ENCODE assay signal across 40 cellular contexts in the genomic region with DNA sequence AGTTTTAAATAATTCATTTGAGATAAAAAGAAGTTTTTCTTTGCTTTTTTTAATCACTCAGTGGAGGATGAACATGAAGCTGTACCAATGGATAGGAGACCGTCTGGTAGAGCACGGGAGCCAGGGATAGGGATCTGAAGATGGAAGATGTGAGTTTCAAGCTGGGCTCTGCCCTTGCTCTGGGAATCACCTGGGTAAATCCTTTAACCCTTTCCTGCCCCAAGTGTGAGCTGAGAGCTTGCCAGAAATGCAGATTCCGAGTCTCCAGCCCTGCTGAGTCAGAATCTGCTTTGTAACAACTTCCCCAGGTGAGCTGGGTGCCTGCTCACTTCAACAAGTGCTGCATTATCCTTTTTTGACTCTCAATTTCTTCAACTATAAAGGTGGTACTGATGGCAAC. TPM values are rescaled to one million over a fixed set of nuclear protein-coding genes. Genes with fewer than 3 reads are reported as not detected.
"Had no signal": no experiment of that assay in that cellular context is flagged by ENCODE, and none has a peak within 500 bp of the region (broad histone marks: within the 10 kb centered on the region; RNA-seq: fewer than 3 reads in every experiment).

No MANE protein-coding gene starts in this region.

- H3K27me3 ChIP-seq: cardiac muscle cell had no signal

- H3K36me3 Mint-ChIP-seq: activated naive CD8-positive, alpha-beta T cell treated with anti-CD3 and anti-CD28 coated beads for 36 hours had no signal

- H3K27ac Mint-ChIP-seq: activated CD4-positive, alpha-beta T cell treated with anti-CD3 and anti-CD28 coated beads, Interleukin-2, amount 10 ng/mL, durations not matched to agents 24 days and 14 days; activated CD8-positive, alpha-beta T cell treated with anti-CD3 and anti-CD28 coated beads for 36 hours; activated naive CD8-positive, alpha-beta T cell treated with anti-CD3 and anti-CD28 coated beads for 36 hours; activated T-cell treated with anti-CD3 and anti-CD28 coated beads, Interleukin-2, amount 50 U/mL, for 72 hours; activated T-helper 17 cell treated with anti-CD3 and anti-CD28 coated beads, Interleukin-2, amount 50 U/mL, for 72 hours had no signal

- H3K27ac ChIP-seq: cardiac muscle cell, KMS-11, PC-9, RWPE1, VCaP had no signal

- FAIRE-seq: RCC 7860 had no signal

- H3K4me3 ChIP-seq: cardiac muscle cell, PC-9 had no signal

- H3K36me3 ChIP-seq: cardiac muscle cell had no signal

- H3K9ac ChIP-seq: KMS-11 had no signal

- H2AFZ ChIP-seq: PC-9 had no signal

- DNase-seq: activated CD4-positive, alpha-beta T cell treated with anti-CD3 and anti-CD28 coated beads, Interleukin-2, amount 10 ng/mL, durations not matched to agents 24 days and 14 days; activated CD4-positive, alpha-beta T cell treated with anti-CD3 and anti-CD28 coated beads, Interleukin-2, amount 50 U/mL, for 4 hours; activated CD4-positive, CD25-positive, alpha-beta regulatory T cell; activated CD8-positive, alpha-beta T cell treated with anti-CD3 and anti-CD28 coated beads for 36 hours; activated effector memory CD4-positive, alpha-beta T cell treated with anti-CD3 and anti-CD28 coated beads, Interleukin-2, amount 50 U/mL, for 16 hours; activated naive CD4-positive, alpha-beta T cell; activated naive CD4-positive, alpha-beta T cell treated with anti-CD3 and anti-CD28 coated beads, Interleukin-2, amount 50 U/mL, for 16 hours; activated naive CD8-positive, alpha-beta T cell treated with anti-CD3 and anti-CD28 coated beads for 36 hours; activated T-cell treated with anti-CD3 and anti-CD28 coated beads, Interleukin-2, amount 50 U/mL, for 1 hour; activated T-cell treated with anti-CD3 and anti-CD28 coated beads, Interleukin-2, amount 50 U/mL, for 72 hours; amniotic stem cell; aorta; MM.1S; MV-4-11; NCI-H1092; NCI-H1436 treated with DMSO at 0.1 percent for 48 hours; NCI-H1694 treated with DMSO at 0.1 percent for 48 hours; NCI-H2029; NCI-H510A; NCI-H526; NCI-H748 treated with DMSO at 0.1 percent for 48 hours; NK-92 treated with Interleukin-12 subunit alpha and Interleukin-12 subunit beta, amount 100 ng/mL, for 24 hours; PC-9; SIG-M5; T-helper 1 cell; T-helper 2 cell; T-helper 9 cell had no signal

- H3K4me2 ChIP-seq: KMS-11, PC-9 had no signal

- H3K4me1 Mint-ChIP-seq: activated CD4-positive, alpha-beta T cell treated with anti-CD3 and anti-CD28 coated beads, Interleukin-2, amount 10 ng/mL, durations not matched to agents 24 days and 14 days; activated naive CD8-positive, alpha-beta T cell treated with anti-CD3 and anti-CD28 coated beads for 36 hours; activated T-helper 17 cell treated with anti-CD3 and anti-CD28 coated beads, Interleukin-2, amount 50 U/mL, for 72 hours; central memory CD8-positive, alpha-beta T cell had no signal

- H3K4me3 Mint-ChIP-seq: activated CD4-positive, alpha-beta T cell treated with anti-CD3 and anti-CD28 coated beads, Interleukin-2, amount 10 ng/mL, durations not matched to agents 24 days and 14 days; activated CD8-positive, alpha-beta T cell treated with anti-CD3 and anti-CD28 coated beads for 36 hours; activated naive CD8-positive, alpha-beta T cell treated with anti-CD3 and anti-CD28 coated beads for 36 hours; activated T-cell treated with anti-CD3 and anti-CD28 coated beads, Interleukin-2, amount 50 U/mL, for 72 hours; activated T-helper 17 cell treated with anti-CD3 and anti-CD28 coated beads, Interleukin-2, amount 50 U/mL, for 72 hours; central memory CD8-positive, alpha-beta T cell had no signal

- H3K27me3 Mint-ChIP-seq: activated CD8-positive, alpha-beta T cell treated with anti-CD3 and anti-CD28 coated beads for 36 hours; activated naive CD8-positive, alpha-beta T cell treated with anti-CD3 and anti-CD28 coated beads for 36 hours; activated T-helper 17 cell treated with anti-CD3 and anti-CD28 coated beads, Interleukin-2, amount 50 U/mL, for 72 hours; central memory CD8-positive, alpha-beta T cell had no signal

- ATAC-seq: activated CD8-positive, alpha-beta T cell treated with anti-CD3 and anti-CD28 coated beads for 36 hours; activated T-cell treated with anti-CD3 and anti-CD28 coated beads, Interleukin-2, amount 50 U/mL, for 72 hours; activated T-helper 17 cell treated with anti-CD3 and anti-CD28 coated beads, Interleukin-2, amount 50 U/mL, for 72 hours; Right ventricle myocardium inferior; SK-N-SH treated with all-trans-retinoic acid at 6 μM for 48 hours had no signal

- H3K9me3 Mint-ChIP-seq: activated CD4-positive, alpha-beta T cell treated with anti-CD3 and anti-CD28 coated beads, Interleukin-2, amount 10 ng/mL, durations not matched to agents 24 days and 14 days; activated CD8-positive, alpha-beta T cell treated with anti-CD3 and anti-CD28 coated beads for 36 hours; activated naive CD8-positive, alpha-beta T cell treated with anti-CD3 and anti-CD28 coated beads for 36 hours; activated T-cell treated with anti-CD3 and anti-CD28 coated beads, Interleukin-2, amount 50 U/mL, for 72 hours; activated T-helper 17 cell treated with anti-CD3 and anti-CD28 coated beads, Interleukin-2, amount 50 U/mL, for 72 hours; central memory CD8-positive, alpha-beta T cell had no signal

RNA-seq across cellular contexts. Expression of a gene that starts 44.1 kb away (rescaled TPM):
- total RNA-seq: activated CD8-positive, alpha-beta memory T cell treated with anti-CD3 and anti-CD28 coated beads for 36 hours; activated CD8-positive, alpha-beta T cell treated with anti-CD3 and anti-CD28 coated beads for 36 hours; activated naive CD8-positive, alpha-beta T cell treated with anti-CD3 and anti-CD28 coated beads for 36 hours; activated T-helper 17 cell treated with anti-CD3 and anti-CD28 coated beads, Interleukin-2, amount 50 U/mL, for 72 hours; LHCN-M2; OCI-LY7; PC-9; SK-MEL-5 had no signal
- polyA plus RNA-seq: cardiac muscle cell had no signal
